Comparison of ENCODE assay signal across 30 cellular contexts in genomic region chr1:49185455-49185980, GRCh38.
"Had no signal": no experiment of that assay in that cellular context is flagged by ENCODE, and none has a peak within 500 bp of the region (broad histone marks: within the 10 kb centered on the region; RNA-seq: fewer than 3 reads in every experiment).

No MANE protein-coding gene starts in this region.

- H3K36me3 ChIP-seq: adrenal gland, ascending aorta, cardiac muscle cell had no signal

- H3K4me3 ChIP-seq: adrenal gland, ascending aorta, cardiac muscle cell had no signal

- H3K9me3 ChIP-seq: adrenal gland, ascending aorta had no signal

- H3K27me3 ChIP-seq: adrenal gland, ascending aorta, cardiac muscle cell had no signal

- ATAC-seq: activated CD8-positive, alpha-beta T cell treated with anti-CD3 and anti-CD28 coated beads for 36 hours; activated naive CD4-positive, alpha-beta T cell treated with anti-CD3 and anti-CD28 coated beads, Interleukin-2, amount 50 U/mL, for 72 hours; activated T-cell treated with anti-CD3 and anti-CD28 coated beads, Interleukin-2, amount 50 U/mL, for 4 hours; activated T-cell treated with anti-CD3 and anti-CD28 coated beads, Interleukin-2, amount 50 U/mL, for 72 hours; activated T-helper 17 cell treated with anti-CD3 and anti-CD28 coated beads, Interleukin-2, amount 50 U/mL, for 72 hours had no signal

- H3K27ac ChIP-seq: adrenal gland, ascending aorta, cardiac muscle cell, VCaP had no signal

- H3K4me1 ChIP-seq: adrenal gland, ascending aorta had no signal

- DNase-seq: activated B cell treated with CpG ODN at 0.5 μM for 24 hours; activated CD4-positive, alpha-beta memory T cell treated with anti-CD3 and anti-CD28 coated beads for 36 hours; activated CD4-positive, alpha-beta T cell treated with anti-CD3 and anti-CD28 coated beads for 4 hours; activated CD4-positive, alpha-beta T cell treated with anti-CD3 and anti-CD28 coated beads, Interleukin-2, amount 10 ng/mL, durations not matched to agents 24 days and 14 days; activated CD4-positive, alpha-beta T cell treated with anti-CD3 and anti-CD28 coated beads, Interleukin-2, amount 50 U/mL, for 1 hour; activated CD4-positive, alpha-beta T cell treated with anti-CD3 and anti-CD28 coated beads, Interleukin-2, amount 50 U/mL, for 4 hours; activated CD4-positive, CD25-positive, alpha-beta regulatory T cell treated with anti-CD3 and anti-CD28 coated beads, Interleukin-2, amount 50 U/mL, for 72 hours; activated CD8-positive, alpha-beta memory T cell treated with anti-CD3 and anti-CD28 coated beads, Interleukin-2, amount 50 U/mL, for 4 hours; activated CD8-positive, alpha-beta T cell treated with anti-CD3 and anti-CD28 coated beads for 36 hours; activated effector memory CD4-positive, alpha-beta T cell treated with anti-CD3 and anti-CD28 coated beads, Interleukin-2, amount 50 U/mL, for 16 hours; activated gamma-delta T cell treated with Interleukin-2 at 50 U/mL for 16 hours; activated naive CD4-positive, alpha-beta T cell; activated naive CD4-positive, alpha-beta T cell treated with anti-CD3 and anti-CD28 coated beads for 36 hours; activated naive CD4-positive, alpha-beta T cell treated with anti-CD3 and anti-CD28 coated beads, Interleukin-2, amount 50 U/mL, for 16 hours; activated naive CD8-positive, alpha-beta T cell treated with anti-CD3 and anti-CD28 coated beads for 36 hours; activated T-cell treated with anti-CD3 and anti-CD28 coated beads for 4 hours; activated T-cell treated with anti-CD3 and anti-CD28 coated beads, Interleukin-2, amount 50 U/mL, for 1 hour; activated T-cell treated with anti-CD3 and anti-CD28 coated beads, Interleukin-2, amount 50 U/mL, for 4 hours; activated T-cell treated with anti-CD3 and anti-CD28 coated beads, Interleukin-2, amount 50 U/mL, for 72 hours; adrenal gland; amniotic stem cell; SW 1271; T-helper 1 cell; T-helper 2 cell; T-helper 9 cell had no signal
